In genomic region chr5:158212915-158213314, GRCh38 we compare ENCODE assay signal across 17 cellular contexts.
DNase-seq lines count a peak whose midpoint lies in the region; ATAC-seq and TF ChIP-seq lines count a peak whose summit lies in the region.
"Had no signal": no experiment of that assay in that cellular context is flagged by ENCODE, and none has a peak within 500 bp of the region (broad histone marks: within the 10 kb centered on the region; RNA-seq: fewer than 3 reads in every experiment).

No MANE protein-coding gene starts in this region.

- no peak overlapping the region for H3K4ac ChIP-seq in H9 (ENCODE audit: low read depth, low read length)

- H3K79me1 ChIP-seq in H9 (ENCODE audit: insufficient read depth, low read depth, low read length, poor library complexity, severe bottlenecking), result no peaks in the 10 kb centered on the region

- H3K4me1 ChIP-seq in H9 (ENCODE audit: insufficient read depth, low read length) (no peaks in the 10 kb centered on the region), SJCRH30 (no peaks in the 10 kb centered on the region)

- H3K23me2 ChIP-seq in H9 (ENCODE audit: insufficient read length, low read depth, low read length, poor library complexity, severe bottlenecking), result no peaks in the 10 kb centered on the region

- H3K27me3 ChIP-seq in H9 (ENCODE audit: insufficient read depth, low read length) (no peaks in the 10 kb centered on the region), SJCRH30 (no peaks in the 10 kb centered on the region; the same call in 1 of the 2 replicates)

- WGBS in H9 (ENCODE audit: extremely low coverage, insufficient read length, low lambda C conversion rate), result no CpG with 5 or more reads among the region's 3 CpGs

- no peaks in the 10 kb centered on the region; a peak in 2 of 5 replicates for H3K9me3 Mint-ChIP-seq in H9
- H3K9me3 Mint-ChIP-seq in activated T-cell treated with anti-CD3 and anti-CD28 coated beads, Interleukin-2, amount 50 U/mL, for 4 hours, result no peaks in the 10 kb centered on the region
- H3K9me3 Mint-ChIP-seq: activated T-helper 2 cell treated with anti-CD3 and anti-CD28 coated beads, Interferon-gamma antibody, Interleukin-2, Interleukin-4, amounts not matched to agents 10 μg/mL and 5 μg/mL and 100 μg/mL, durations not matched to agents 14 hours and 24 hours and 36 hours; nephron had no signal

- H2BK15ac ChIP-seq in H9 (ENCODE audit: low read depth, low read length), result no peak overlapping the region

- H3K27ac Mint-ChIP-seq in H9, result no peak overlapping the region
- H3K27ac Mint-ChIP-seq: activated T-helper 2 cell treated with anti-CD3 and anti-CD28 coated beads, Interferon-gamma antibody, Interleukin-2, Interleukin-4, amounts not matched to agents 10 μg/mL and 5 μg/mL and 100 μg/mL, durations not matched to agents 14 hours and 24 hours and 36 hours; nephron had no signal

- H3K27me3 Mint-ChIP-seq in H9 (ENCODE audit: low read depth), result no peaks in the 10 kb centered on the region; the same call in 1 of the 2 replicates
- H3K27me3 Mint-ChIP-seq in activated T-cell treated with anti-CD3 and anti-CD28 coated beads, Interleukin-2, amount 50 U/mL, for 4 hours (ENCODE audit: low read depth), result peaks cover 2% of the 10 kb centered on the region

- H3K4me1 Mint-ChIP-seq in H9, result peaks cover 2% of the 10 kb centered on the region in 2 experiments; a peak in 3 of 4 replicates
- H3K4me1 Mint-ChIP-seq in activated T-cell treated with anti-CD3 and anti-CD28 coated beads, Interleukin-2, amount 50 U/mL, for 4 hours (ENCODE audit: low read depth), result no peaks in the 10 kb centered on the region
- H3K4me1 Mint-ChIP-seq: nephron had no signal

- H3K14ac ChIP-seq in H9 (ENCODE audit: insufficient read depth, low read length), result no peak overlapping the region

- H3K36me3 ChIP-seq in SJCRH30, result no peaks in the 10 kb centered on the region
- H3K36me3 ChIP-seq: WERI-Rb-1 had no signal

- H4K5ac ChIP-seq in H9 (ENCODE audit: insufficient read length, low read depth, low read length), result no peak overlapping the region

- no peak overlapping the region for H4K91ac ChIP-seq in H9 (ENCODE audit: insufficient read length, low read depth, low read length)

- no peak overlapping the region for H4K8ac ChIP-seq in H9 (replicated peaks; ENCODE audit: insufficient read length, low read depth, low read length)

- no peak for TF ChIP-seq CTCF in H9 (conservative IDR thresholded peaks at IDR 0.05)

- no peak overlapping the region for H3K56ac ChIP-seq in H9 (ENCODE audit: insufficient read length, low read depth, low read length)

- no peak overlapping the region for H3K4me3 Mint-ChIP-seq in H9
- no peak overlapping the region for H3K4me3 Mint-ChIP-seq in activated T-cell treated with anti-CD3 and anti-CD28 coated beads, Interleukin-2, amount 50 U/mL, for 4 hours
- H3K4me3 Mint-ChIP-seq: nephron had no signal

- no peak overlapping the region for H2BK5ac ChIP-seq in H9 (ENCODE audit: insufficient read length, low read length)

- no peak overlapping the region for H2BK12ac ChIP-seq in H9 (ENCODE audit: insufficient read length, low read depth, low read length)

- no peak overlapping the region for H3K18ac ChIP-seq in H9 (ENCODE audit: insufficient read length, low read depth, low read length)

- H3K4me2 ChIP-seq in H9 (ENCODE audit: insufficient read depth, insufficient read length, low read length), result no peak overlapping the region

- H2AK5ac ChIP-seq in H9 (ENCODE audit: insufficient read length, low read length), result no peak overlapping the region

- no peak overlapping the region for H3T11ph ChIP-seq in H9 (ENCODE audit: low read length)

- no peaks in the 10 kb centered on the region for H3K79me2 ChIP-seq in H9 (ENCODE audit: insufficient read depth, low read length)

- H3K23ac ChIP-seq in H9 (ENCODE audit: insufficient read length, low read depth, low read length), result no peak overlapping the region

- ATAC-seq in left lobe of liver, result peak; percentile 43
- no peak for ATAC-seq in activated T-cell treated with anti-CD3 and anti-CD28 coated beads, Interleukin-2, amount 50 U/mL, for 4 hours

- H2BK20ac ChIP-seq in H9 (ENCODE audit: low read depth, low read length, poor library complexity, severe bottlenecking), result no peak overlapping the region

- no peaks in the 10 kb centered on the region for H3K36me3 Mint-ChIP-seq in H9 (ENCODE audit: insufficient read depth in 1 of 3, low read depth in 3 of 3)
- no peaks in the 10 kb centered on the region for H3K36me3 Mint-ChIP-seq in activated T-cell treated with anti-CD3 and anti-CD28 coated beads, Interleukin-2, amount 50 U/mL, for 4 hours (ENCODE audit: insufficient read depth)

- H4K20me1 ChIP-seq in H9 (ENCODE audit: control insufficient read depth, insufficient read depth, insufficient read length), result no peaks in the 10 kb centered on the region

- DNase-seq in COLO829 (ENCODE audit: low spot score), result peak; percentile 3
- DNase-seq in H9, result peak; percentile 56
- peak; percentile 15 to 36 for DNase-seq in SJCRH30
- no peak for DNase-seq in left lobe of liver (ENCODE audit: low spot score)
- no peak for DNase-seq in activated CD8-positive, alpha-beta memory T cell treated with anti-CD3 and anti-CD28 coated beads for 24 hours
- DNase-seq in NCI-H69 (lab: John Stamatoyannopoulos, UW), result no peak
- DNase-seq in activated T-cell treated with anti-CD3 and anti-CD28 coated beads, Interleukin-2, amount 50 U/mL, for 4 hours, result no peak
- DNase-seq: amniotic stem cell; C1 segment of cervical spinal cord; cerebellar nuclear complex; HCEC 1CT; NCI-H1105 treated with DMSO at 0.1 percent for 48 hours; NCI-H345; stimulated activated CD4-positive, alpha-beta T cell treated with anti-CD3 and anti-CD28 coated beads, Interleukin-15, amount 100 ng/mL, for 24 hours; WERI-Rb-1 had no signal

- H3K4me3 ChIP-seq in SJCRH30, result 0 out of 2 replicates have a peak overlapping the region, but pooled peaks have one; percentile 6

- peak overlapping the region; percentile 25 for H2AFZ ChIP-seq in H9 (ENCODE audit: low read length)

- H2BK120ac ChIP-seq in H9 (ENCODE audit: low read depth, low read length, poor library complexity, severe bottlenecking), result no peak overlapping the region

- H3K27ac ChIP-seq in H9 (ENCODE audit: insufficient read length, low read depth, low read length) (no peak overlapping the region), SJCRH30 (no peak overlapping the region)
- H3K27ac ChIP-seq: WERI-Rb-1 had no signal

- no peak overlapping the region for H3K9ac ChIP-seq in H9 (ENCODE audit: extremely low read depth, insufficient read length, low read length)

- H3K9me3 ChIP-seq in H9 (ENCODE audit: control insufficient read depth, low read depth, low read length) (no peaks in the 10 kb centered on the region), SJCRH30 (replicated peaks) (no peaks in the 10 kb centered on the region)

Comparison
In these comparisons a context has a peak if more than half of its experiments do, and no peak if none do; other contexts are left out.
1. DNase-seq: peak in COLO829 (single experiment), H9 (single experiment) and SJCRH30 (2 of 2); none in left lobe of liver (single experiment), activated CD8-positive, alpha-beta memory T cell treated with anti-CD3 and anti-CD28 coated beads for 24 hours (single experiment), NCI-H69 (single experiment) and activated T-cell treated with anti-CD3 and anti-CD28 coated beads, Interleukin-2, amount 50 U/mL, for 4 hours (single experiment).